Comparison of ENCODE assay signal across 13 cellular contexts in genomic region chr21:41396452-41397107, GRCh38. TPM values are rescaled to one million over a fixed set of nuclear protein-coding genes. Genes with fewer than 3 reads are reported as not detected.
A peak's percentile ranks its signal among the peaks of the same experiment; 100 is the strongest.
DNase-seq lines count a peak whose midpoint lies in the region; TF ChIP-seq lines count a peak whose summit lies in the region.
"Had no signal": no experiment of that assay in that cellular context is flagged by ENCODE, and none has a peak within 500 bp of the region (broad histone marks: within the 10 kb centered on the region; RNA-seq: fewer than 3 reads in every experiment).

No MANE protein-coding gene starts in this region.

- no peaks in the 10 kb centered on the region for H4K20me1 ChIP-seq in PC-9 (ENCODE audit: insufficient read depth)

- H3K4me1 ChIP-seq in PC-9 (replicated peaks; ENCODE audit: insufficient read depth), result peaks cover 18% of the 10 kb centered on the region
- H3K4me1 ChIP-seq: HAP-1 had no signal

- no peak overlapping the region for H3K27ac Mint-ChIP-seq in type B pancreatic cell

- H3K27me3 ChIP-seq in PC-9 (ENCODE audit: insufficient read depth, low read depth), result no peaks in the 10 kb centered on the region

- no TSS peak for BruUV-seq in PC-9 (replicated peaks; lab: Mats Ljungman, UMichigan)

- DNase-seq in PC-9 (peak; percentile 63 to 75), fibroblast of peridontal ligament (ENCODE audit: extremely low read depth) (peak; percentile 2), mucosa of gallbladder (ENCODE audit: low spot score) (peak; percentile 43), type B pancreatic cell (ENCODE audit: extremely low spot score, unreplicated experiment) (no peak), NK-92 (lab: John Stamatoyannopoulos, UW; ENCODE audit: unreplicated experiment) (no peak), NCI-H2029 treated with DMSO at 0.1 percent for 48 hours (lab: John Stamatoyannopoulos, UW) (no peak)
- no peak for DNase-seq in effector CD4-positive, alpha-beta T cell
- DNase-seq: activated CD4-positive, CD25-positive, alpha-beta regulatory T cell treated with anti-CD3 and anti-CD28 coated beads, Interleukin-2, amount 50 U/mL, for 72 hours; amniotic stem cell; CD4-positive, CD25-positive, alpha-beta regulatory T cell; NCI-H524 treated with DMSO at 0.1 percent for 48 hours had no signal

- peak overlapping the region; percentile 28; the same call in 1 of the 2 replicates for H3K4me3 ChIP-seq in PC-9
- H3K4me3 ChIP-seq: HAP-1 had no signal

- H3K4me2 ChIP-seq in PC-9, result peak overlapping the region; percentile 62

- POLR2A ChIA-PET in PC-9 (lab: Charles Lee; ENCODE audit: unreplicated experiment), result no interaction called here

- intact Hi-C loops in PC-9 (cut with micrococcal nuclease; ENCODE audit: unreplicated experiment), result no loop called here

- H3K27ac ChIP-seq in C4-2B (peak overlapping the region; percentile 51), PC-9 (0 out of 2 replicates have a peak overlapping the region, but pooled peaks have one; percentile 39)

- peaks cover 4% of the 10 kb centered on the region for H3K4me1 Mint-ChIP-seq in type B pancreatic cell (ENCODE audit: unreplicated experiment)

- H3K36me3 Mint-ChIP-seq in type B pancreatic cell, result no peaks in the 10 kb centered on the region

- H3K36me3 ChIP-seq in PC-9 (ENCODE audit: low read depth), result no peaks in the 10 kb centered on the region
- H3K36me3 ChIP-seq: HAP-1 had no signal

- CTCF ChIA-PET in PC-9 (lab: Charles Lee), result no interaction called here

- no peaks in the 10 kb centered on the region for H3K9me3 ChIP-seq in PC-9 (ENCODE audit: insufficient read depth, low read depth)
- H3K9me3 ChIP-seq: HAP-1 had no signal

- TF ChIP-seq CTCF in C4-2B (conservative IDR thresholded peaks at IDR 0.05) (no peak), PC-9 (conservative IDR thresholded peaks at IDR 0.05) (no peak), type B pancreatic cell (conservative IDR thresholded peaks at IDR 0.05) (no peak)

- no peak overlapping the region for H3K4me3 Mint-ChIP-seq in type B pancreatic cell
- H3K4me3 Mint-ChIP-seq: CD4-positive, CD25-positive, alpha-beta regulatory T cell had no signal

- H3K27me3 Mint-ChIP-seq in type B pancreatic cell, result peaks cover 3% of the 10 kb centered on the region
- H3K27me3 Mint-ChIP-seq: CD4-positive, CD25-positive, alpha-beta regulatory T cell had no signal

- H3K9me3 Mint-ChIP-seq in type B pancreatic cell, result peaks cover 4% of the 10 kb centered on the region

- H3K9me2 ChIP-seq in PC-9 (ENCODE audit: insufficient read depth), result no peaks in the 10 kb centered on the region

- H2AFZ ChIP-seq in PC-9, result no peak overlapping the region

- H3F3A ChIP-seq in PC-9 (ENCODE audit: insufficient read depth, low read depth), result peaks cover 11% of the 10 kb centered on the region; the same call in 1 of the 2 replicates

- no peaks in the 10 kb centered on the region for H3K79me2 ChIP-seq in PC-9 (ENCODE audit: low read depth)

RNA-seq across cellular contexts. Expression of gene MX1, which starts 29.5 kb away (rescaled TPM):
- total RNA-seq in PC-9 (2021) (6.4 and 10.7 TPM in 2 replicates), mucosa of gallbladder (35.1 TPM), type B pancreatic cell (ENCODE audit: low replicate concordance) (9.8 and 34.8 TPM in 2 replicates)

RNA-seq across cellular contexts. Expression of gene MX2, which starts 34.8 kb away (rescaled TPM):
- 2.5 and 3.4 TPM in 2 replicates for total RNA-seq in PC-9 (2021)
- total RNA-seq in mucosa of gallbladder, result 18.1 TPM
- 0.92 and 2.0 TPM in 2 replicates for total RNA-seq in type B pancreatic cell (ENCODE audit: low replicate concordance)

Comparison
In these comparisons a context has a peak if more than half of its experiments do, and no peak if none do; other contexts are left out.
1. DNase-seq: peak in PC-9 (2 of 2), fibroblast of peridontal ligament (single experiment) and mucosa of gallbladder (single experiment); none in effector CD4-positive, alpha-beta T cell (single experiment), type B pancreatic cell (single experiment), NK-92 (single experiment) and NCI-H2029 treated with DMSO at 0.1 percent for 48 hours (single experiment).